8 cellular contexts compared by ENCODE assay signal in the genomic region with DNA sequence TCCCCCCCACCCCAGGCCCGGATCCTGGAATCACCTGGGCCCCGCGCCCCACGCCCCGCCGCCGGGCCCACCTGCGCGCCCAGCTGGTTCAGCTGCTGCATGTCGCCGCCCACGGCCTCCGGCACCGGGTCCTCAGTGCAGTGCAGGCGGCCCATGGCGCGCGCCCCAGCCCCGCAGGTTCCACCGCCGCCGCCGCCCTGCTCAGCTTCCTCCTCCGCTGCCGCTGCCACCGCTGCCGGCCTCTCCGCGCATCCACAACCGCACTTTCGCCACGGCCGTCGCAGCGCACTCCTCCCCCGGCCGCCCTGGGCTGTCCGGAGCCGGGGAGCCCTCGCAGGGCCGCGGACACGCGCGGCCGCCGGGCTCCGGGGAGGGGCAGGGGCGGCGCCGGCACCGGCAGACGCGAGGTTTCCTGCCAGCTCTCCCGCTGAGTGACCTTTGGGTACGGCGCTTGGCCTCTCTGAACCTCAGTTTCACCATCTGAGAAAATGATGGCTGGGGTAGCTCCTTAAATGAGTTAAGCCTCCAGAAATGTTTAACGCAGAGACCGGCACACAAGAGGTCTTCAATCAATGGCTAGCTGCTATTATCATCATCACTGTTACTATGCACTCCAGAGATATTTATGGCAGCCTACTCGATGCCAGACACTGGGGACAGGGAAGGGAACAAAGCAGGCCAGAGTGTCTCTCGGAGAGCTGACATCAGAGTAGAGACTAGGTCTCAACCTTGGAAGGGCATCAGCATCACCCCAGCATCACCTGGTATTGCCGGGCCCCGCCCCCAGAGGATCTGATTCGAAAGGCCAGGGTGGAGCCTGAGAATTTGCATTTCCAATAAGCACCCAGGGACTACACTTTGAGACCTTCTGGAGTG. TPM values are rescaled to one million over a fixed set of nuclear protein-coding genes. Genes with fewer than 3 reads are reported as not detected.
DNase-seq lines count a peak whose midpoint lies in the region; ATAC-seq and TF ChIP-seq lines count a peak whose summit lies in the region.

A gene (minus strand): TSS at position 231 of the 876 bp plus-strand sequence. CDS start 76 bp downstream, at position 155.

- H3K9me3 ChIP-seq in duodenal mucosa (ENCODE audit: control insufficient read depth in 1 of 2, low read length in 2 of 2): no peaks in the 10 kb centered on the region
- H3K9me3 ChIP-seq in lung (ENCODE audit: control insufficient read depth in 2 of 2, insufficient read depth in 1 of 2, low read length in 1 of 2): no peaks in the 10 kb centered on the region

- TF ChIP-seq CTCF in lung (IDR thresholded peaks at IDR 0.05; ENCODE audit: control extremely low read depth, extremely low read depth): no peak

- ATAC-seq in HG02571 (IDR thresholded peaks at IDR 0.05; ENCODE audit: unreplicated experiment) (peak; percentile 52), lung (ENCODE audit: insufficient read depth, low FRiP score) (peak; percentile 87), GM21423 (IDR thresholded peaks at IDR 0.05; ENCODE audit: unreplicated experiment) (no peak)

- no peaks in the 10 kb centered on the region for H3K27me3 ChIP-seq in duodenal mucosa (ENCODE audit: control insufficient read depth in 1 of 2, insufficient read depth in 2 of 2, low read length in 2 of 2)
- H3K27me3 ChIP-seq in lung (ENCODE audit: control insufficient read depth, insufficient read depth): no peaks in the 10 kb centered on the region

- DNase-seq in G401 (ENCODE audit: low spot score) (peak; percentile 80), NCI-H460 (ENCODE audit: extremely low read depth, low read depth) (no peak), lung (ENCODE audit: low spot score) (peak; percentile 68)
- DNase-seq in activated CD4-positive, alpha-beta T cell treated with anti-CD3 and anti-CD28 coated beads, Interleukin-2, amount 50 U/mL, for 24 hours (ENCODE audit: low read depth in 1 of 2, low spot score in 1 of 2): peak; percentile 40 to 51
- DNase-seq in stimulated activated CD4-positive, alpha-beta T cell treated with anti-CD3 and anti-CD28 coated beads, TNF-alpha, amount 100 ng/mL, for 4 hours (ENCODE audit: low read depth in 3 of 3): peak; percentile 53 to 64 (median 59)

- no peaks in the 10 kb centered on the region for H3K36me3 ChIP-seq in duodenal mucosa (ENCODE audit: control insufficient read depth in 1 of 2, insufficient read depth in 2 of 2, low read length in 2 of 2)
- no peaks in the 10 kb centered on the region for H3K36me3 ChIP-seq in lung (ENCODE audit: control insufficient read depth in 2 of 2, insufficient read depth in 2 of 2, low read length in 2 of 2)

- 2% methylated on average over 27 to 64 of the region's 64 CpGs for WGBS in lung, 2 donors

- H3K9ac ChIP-seq in duodenal mucosa (ENCODE audit: low read depth in 1 of 2, low read length in 2 of 2): peak within 1 kb of the TSS; percentile 75 to 77

- in situ Hi-C loops in G401 (cut with HindIII; ENCODE audit: low sequenced_read_pairs): no loop called here

- H3K4me1 ChIP-seq in duodenal mucosa (ENCODE audit: control insufficient read depth in 1 of 2, insufficient read depth in 2 of 2, low read length in 2 of 2): peaks cover 8 to 14% of the 10 kb centered on the region in 2 donors
- peaks cover 0 to 6% of the 10 kb centered on the region in 2 donors for H3K4me1 ChIP-seq in lung (ENCODE audit: control insufficient read depth in 2 of 2, insufficient read depth in 2 of 2, low read length in 2 of 2)

- peak within 1 kb of the TSS; percentile 31 for H3K27ac ChIP-seq in duodenal mucosa (ENCODE audit: low read depth, low read length)
- peak within 1 kb of the TSS; percentile 90 to 95 for H3K27ac ChIP-seq in lung (ENCODE audit: low read depth in 1 of 2, low read length in 1 of 2)

- H3K4me3 ChIP-seq in duodenal mucosa (ENCODE audit: low read depth in 1 of 2, low read length in 2 of 2): peak within 1 kb of the TSS; percentile 84 to 85
- H3K4me3 ChIP-seq in lung: peak within 1 kb of the TSS; percentile 82

RNA-seq across cellular contexts. Expression of the gene that starts here (rescaled TPM):
- 48.4 and 61.8 TPM in 2 replicates for total RNA-seq in G401 (2014; rRNA removed; shearing (Covaris generic))
- 25.1 and 29.2 TPM in 2 replicates for total RNA-seq in NCI-H460 (2014; rRNA removed; shearing (Covaris generic))
- polyA plus RNA-seq in NCI-H460 (2014; cell fraction: nucleus; rRNA removed): 17.6 and 24.0 TPM in 2 replicates
- total RNA-seq in lung: 10 to 100 TPM; 26.1 to 39.0 TPM
- polyA plus RNA-seq in lung: 10 to 100 TPM; 47.1 to 53.4 TPM
